In the genomic region with DNA sequence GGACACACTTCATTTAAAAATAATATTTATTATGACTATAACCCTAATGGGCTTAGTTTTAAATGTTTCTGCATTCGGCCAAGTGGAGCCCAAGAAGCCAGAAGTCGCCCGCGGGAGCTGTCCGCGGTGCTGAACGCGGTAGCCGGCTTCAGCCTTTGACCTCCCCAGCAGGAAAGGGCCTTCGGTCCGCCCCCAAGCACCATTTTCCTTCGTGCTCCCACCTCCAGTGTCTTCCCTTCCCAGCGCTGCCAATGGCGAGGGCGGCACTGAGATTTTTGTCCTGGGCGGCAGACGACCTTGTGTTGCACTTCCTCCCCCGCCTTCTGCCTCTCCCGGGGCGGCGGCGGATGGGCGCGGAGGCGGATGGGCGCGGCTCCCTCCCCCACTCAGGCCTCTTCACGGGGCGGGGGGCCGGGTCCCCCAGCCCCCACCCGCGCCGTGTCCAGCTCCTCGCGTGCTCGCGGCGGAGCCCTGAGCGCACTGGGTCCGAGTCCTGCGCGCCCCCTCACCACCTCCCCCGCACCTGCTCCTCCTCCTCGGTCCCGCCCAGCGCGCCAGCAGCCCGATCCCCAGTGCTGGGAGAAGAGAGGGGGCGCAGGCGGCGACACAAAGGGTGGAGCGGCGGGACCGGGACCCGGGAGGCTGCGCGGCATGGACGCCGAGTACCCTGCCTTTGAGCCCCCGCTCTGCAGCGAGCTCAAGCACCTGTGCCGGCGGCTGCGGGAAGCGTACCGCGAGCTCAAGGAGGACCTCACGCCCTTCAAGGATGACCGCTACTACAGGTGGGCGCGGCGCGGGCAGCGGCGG, we compare ENCODE assay signal across 8 cellular contexts. TPM values are rescaled to one million over a fixed set of nuclear protein-coding genes. Genes with fewer than 3 reads are reported as not detected.
DNase-seq lines count a peak whose midpoint lies in the region; ATAC-seq and TF ChIP-seq lines count a peak whose summit lies in the region.

No MANE protein-coding gene starts in this region.

- no peak for TF ChIP-seq CTCF in HL-60 (IDR thresholded peaks at IDR 0.05; ENCODE audit: insufficient read depth, low read length)
- no peak for TF ChIP-seq CTCF in PC-3 (conservative IDR thresholded peaks at IDR 0.05; ENCODE audit: low read depth, low read length)

- H3K36me3 ChIP-seq in CD4-positive, CD25-positive, alpha-beta regulatory T cell (ENCODE audit: control insufficient read depth, insufficient read depth, low read length): no peaks in the 10 kb centered on the region
- no peaks in the 10 kb centered on the region for H3K36me3 ChIP-seq in PC-3 (ENCODE audit: low read depth, low read length)

- H3K27ac Mint-ChIP-seq in CD4-positive, CD25-positive, alpha-beta regulatory T cell: no peak overlapping the region

- no TSS peak for BruUV-seq in PC-3 (replicated peaks; lab: Mats Ljungman, UMichigan)

- H3K9me3 ChIP-seq in CD4-positive, CD25-positive, alpha-beta regulatory T cell (ENCODE audit: control insufficient read depth in 2 of 2, low read length in 2 of 2): peaks cover 0 to 3% of the 10 kb centered on the region in 2 experiments
- no peaks in the 10 kb centered on the region for H3K9me3 ChIP-seq in PC-3 (ENCODE audit: low read length)

- H3K4me1 Mint-ChIP-seq in CD4-positive, CD25-positive, alpha-beta regulatory T cell: peaks cover 0 to 8% (median 0%) of the 10 kb centered on the region in 4 donors

- H3K4me3 Mint-ChIP-seq in CD4-positive, CD25-positive, alpha-beta regulatory T cell: peak overlapping the region; percentile 65 to 94 (median 80)

- H3K4me1 ChIP-seq in CD4-positive, CD25-positive, alpha-beta regulatory T cell (ENCODE audit: control insufficient read depth, insufficient read depth, low read length, poor library complexity, severe bottlenecking): peaks cover 17% of the 10 kb centered on the region
- H3K4me1 ChIP-seq in PC-3 (ENCODE audit: insufficient read depth, low read length): no peaks in the 10 kb centered on the region

- POLR2A ChIA-PET in PC-3 (lab: Charles Lee; ENCODE audit: unreplicated experiment): no interaction called here

- H3K27ac ChIP-seq in CD4-positive, CD25-positive, alpha-beta regulatory T cell (ENCODE audit: insufficient read depth, low read length, poor library complexity, severe bottlenecking): no peak overlapping the region
- no peak overlapping the region for H3K27ac ChIP-seq in HL-60 (replicated peaks)
- H3K27ac ChIP-seq in PC-3 (ENCODE audit: low read length): no peak overlapping the region

- no peaks in the 10 kb centered on the region for H3K79me2 ChIP-seq in PC-3 (ENCODE audit: low read length)

- CTCF ChIA-PET in PC-3 (lab: Charles Lee): interaction anchor here (0.5 kb wide), 1 partner anchor 569 kb away, joined by 3 read pairs; no protein-coding TSS in a partner anchor

- H3K9ac ChIP-seq in PC-3 (ENCODE audit: low read length): no peak overlapping the region

- peak overlapping the region; percentile 90 for H3K4me2 ChIP-seq in PC-3 (ENCODE audit: low read length)

- intact Hi-C loops in PC-3 (cut with micrococcal nuclease): no loop called here

- H3K27me3 Mint-ChIP-seq in CD4-positive, CD25-positive, alpha-beta regulatory T cell: peaks cover 71% of the 10 kb centered on the region

- H3K4me3 ChIP-seq in CD4-positive, CD25-positive, alpha-beta regulatory T cell (ENCODE audit: low read depth, low read length): peak overlapping the region; percentile 53
- 0 out of 2 replicates have a peak overlapping the region, but pooled peaks have one; percentile 15 for H3K4me3 ChIP-seq in HL-60 (replicated peaks; ENCODE audit: insufficient read depth, low read length)
- H3K4me3 ChIP-seq in PC-3 (ENCODE audit: low read length): peak overlapping the region; percentile 67

- H2AFZ ChIP-seq in PC-3 (ENCODE audit: low read length): peak overlapping the region; percentile 69; the same call in 1 of the 2 replicates

- H3K9me2 ChIP-seq in PC-3 (replicated peaks; ENCODE audit: low read length): no peaks in the 10 kb centered on the region

- H4K20me1 ChIP-seq in PC-3 (ENCODE audit: low read length): no peaks in the 10 kb centered on the region

- H3K36me3 Mint-ChIP-seq in CD4-positive, CD25-positive, alpha-beta regulatory T cell: no peaks in the 10 kb centered on the region

- ATAC-seq in CD4-positive, CD25-positive, alpha-beta regulatory T cell (ENCODE audit: low read depth in 2 of 2): peak; percentile 41 to 45
- peak; percentile 74 for ATAC-seq in PC-3
- ATAC-seq in esophagus mucosa: peak; percentile 72
- ATAC-seq in stimulated activated naive CD8-positive, alpha-beta T cell treated with anti-CD3 and anti-CD28 coated beads, Interleukin-15, Interleukin-2, amounts not matched to agents 100 U/mL and 50 U/mL, for 24 hours: peak; percentile 19
- no peak for ATAC-seq in HG02870 (IDR thresholded peaks at IDR 0.05; ENCODE audit: unreplicated experiment)

- DNase-seq in CD4-positive, CD25-positive, alpha-beta regulatory T cell: peak; percentile 55 to 73 (median 67)
- DNase-seq in HL-60 (ENCODE audit: low read depth in 1 of 2, low spot score in 1 of 2) (peak in 1 of 2 experiments; percentile 16), PC-3 (peak; percentile 72), activated T-helper 1 cell treated with Interleukin-2 at 50 U/mL for 16 hours (ENCODE audit: low read depth) (peak; percentile 57), myocyte (ENCODE audit: low read depth) (peak; percentile 83)
- peak; percentile 75 for DNase-seq in stimulated activated naive CD8-positive, alpha-beta T cell treated with anti-CD3 and anti-CD28 coated beads, Interleukin-15, Interleukin-2, amounts not matched to agents 100 U/mL and 50 U/mL, for 24 hours

- H3K9me3 Mint-ChIP-seq in CD4-positive, CD25-positive, alpha-beta regulatory T cell: peaks cover 0 to 14% (median 4%) of the 10 kb centered on the region in 7 donors

- H3F3A ChIP-seq in PC-3 (ENCODE audit: low read length, unreplicated experiment): no peaks in the 10 kb centered on the region

- H3K27me3 ChIP-seq in CD4-positive, CD25-positive, alpha-beta regulatory T cell (ENCODE audit: control insufficient read depth, insufficient read depth, low read length): peaks cover 18% of the 10 kb centered on the region
- H3K27me3 ChIP-seq in HL-60 (ENCODE audit: insufficient read depth, poor library complexity, severe bottlenecking): peaks cover 36% of the 10 kb centered on the region
- no peaks in the 10 kb centered on the region for H3K27me3 ChIP-seq in PC-3 (ENCODE audit: low read length)

RNA-seq across cellular contexts. Expression of a gene that starts 23.6 kb away (rescaled TPM):
- 21.2 TPM for total RNA-seq in CD4-positive, CD25-positive, alpha-beta regulatory T cell
- 1 to 10 TPM; 4.9 to 5.7 (median 5.5) TPM for polyA plus RNA-seq in CD4-positive, CD25-positive, alpha-beta regulatory T cell
- total RNA-seq in PC-3 (2014; rRNA removed): 10.4 and 13.7 TPM in 2 replicates
- 12.9 TPM for total RNA-seq in esophagus mucosa
- 32.8 and 33.5 TPM in 2 replicates for total RNA-seq in myocyte
- polyA plus RNA-seq in myocyte (2012): 15.7 TPM

Comparison
In these comparisons a context has a peak if more than half of its experiments do, and no peak if none do; other contexts are left out.
1. H3K4me3 ChIP-seq: peak in every context shown above with its lines; median percentile 67 in PC-3; 53 in CD4-positive, CD25-positive, alpha-beta regulatory T cell; 15 in HL-60.